10 cellular contexts compared by ENCODE assay signal in the genomic region with DNA sequence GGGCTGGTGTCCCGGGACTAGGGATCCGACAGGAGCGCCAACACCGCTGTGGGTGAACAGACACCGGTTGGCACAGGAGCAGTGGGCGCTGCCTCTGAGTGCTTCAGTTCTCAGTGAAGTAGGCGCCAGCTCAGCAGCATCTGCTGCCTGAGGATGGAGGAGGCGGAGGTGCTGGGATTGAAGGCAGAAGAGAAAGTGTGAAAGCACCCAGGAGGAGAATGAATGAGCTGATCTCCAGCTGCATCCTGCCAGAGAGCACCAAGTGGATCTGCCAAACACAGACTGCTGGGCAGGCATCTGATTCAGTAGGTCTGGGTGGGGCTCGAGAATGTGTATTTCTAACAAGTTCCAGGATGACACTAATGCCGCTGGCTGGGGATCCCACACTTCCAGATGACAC.
DNase-seq lines count a peak whose midpoint lies in the region; ATAC-seq and TF ChIP-seq lines count a peak whose summit lies in the region.
"Had no signal": no experiment of that assay in that cellular context is flagged by ENCODE, and none has a peak within 500 bp of the region (broad histone marks: within the 10 kb centered on the region; RNA-seq: fewer than 3 reads in every experiment).

No MANE protein-coding gene starts in this region.

- no peaks in the 10 kb centered on the region for H3K9me3 Mint-ChIP-seq in activated CD4-positive, alpha-beta T cell treated with anti-CD3 and anti-CD28 coated beads, Interleukin-2, amount 10 ng/mL, durations not matched to agents 24 days and 14 days
- H3K9me3 Mint-ChIP-seq: natural killer cell had no signal

- intact Hi-C loops in activated CD4-positive, alpha-beta T cell treated with anti-CD3 and anti-CD28 coated beads, Interleukin-2, amount 10 ng/mL, durations not matched to agents 24 days and 14 days (cut with micrococcal nuclease) = no loop called here
- intact Hi-C loops in psoas muscle (cut with DNase I) = loop anchor here (10.0 kb wide), 2 partner anchors 155 to 635 kb away; no protein-coding TSS in a partner anchor
- intact Hi-C loops in stomach (cut with DNase I; ENCODE audit: low total_unique reads) = no loop called here

- no peaks in the 10 kb centered on the region for H3K27me3 Mint-ChIP-seq in activated CD4-positive, alpha-beta T cell treated with anti-CD3 and anti-CD28 coated beads, Interleukin-2, amount 10 ng/mL, durations not matched to agents 24 days and 14 days

- H3K27ac ChIP-seq in psoas muscle (peak overlapping the region; percentile 36), stomach (no peak overlapping the region)
- H3K27ac ChIP-seq: C4-2B had no signal

- H3K4me1 Mint-ChIP-seq in activated CD4-positive, alpha-beta T cell treated with anti-CD3 and anti-CD28 coated beads, Interleukin-2, amount 10 ng/mL, durations not matched to agents 24 days and 14 days = peaks cover 17% of the 10 kb centered on the region

- no peaks in the 10 kb centered on the region for H3K36me3 ChIP-seq in psoas muscle (ENCODE audit: insufficient read depth in 1 of 2, low read depth in 1 of 2)
- H3K36me3 ChIP-seq in stomach = no peaks in the 10 kb centered on the region

- TF ChIP-seq CTCF in psoas muscle (IDR thresholded peaks at IDR 0.05) (no peak), stomach (IDR thresholded peaks at IDR 0.05) (no peak)

- 9 to 42% (median 25%) methylated on average over 10 of the region's 10 CpGs for WGBS in psoas muscle, 3 donors
- 60 to 72% (median 66%) methylated on average over 10 of the region's 10 CpGs for WGBS in stomach, 5 donors

- H3K4me3 Mint-ChIP-seq in activated CD4-positive, alpha-beta T cell treated with anti-CD3 and anti-CD28 coated beads, Interleukin-2, amount 10 ng/mL, durations not matched to agents 24 days and 14 days = no peak overlapping the region
- H3K4me3 Mint-ChIP-seq: natural killer cell had no signal

- H3K36me3 Mint-ChIP-seq in activated CD4-positive, alpha-beta T cell treated with anti-CD3 and anti-CD28 coated beads, Interleukin-2, amount 10 ng/mL, durations not matched to agents 24 days and 14 days (ENCODE audit: low read depth) = no peaks in the 10 kb centered on the region
- H3K36me3 Mint-ChIP-seq: natural killer cell had no signal

- no peak overlapping the region for H3K27ac Mint-ChIP-seq in activated CD4-positive, alpha-beta T cell treated with anti-CD3 and anti-CD28 coated beads, Interleukin-2, amount 10 ng/mL, durations not matched to agents 24 days and 14 days
- H3K27ac Mint-ChIP-seq: natural killer cell had no signal

- TF ChIP-seq EP300 in stomach (IDR thresholded peaks at IDR 0.05) = no peak

- ATAC-seq in psoas muscle (peak; percentile 42 to 71 (median 48)), GM18873 (IDR thresholded peaks at IDR 0.05; ENCODE audit: low FRiP score, unreplicated experiment) (no peak), HG03378 (IDR thresholded peaks at IDR 0.05; ENCODE audit: unreplicated experiment) (no peak)
- ATAC-seq: natural killer cell had no signal

- no peaks in the 10 kb centered on the region for H3K27me3 ChIP-seq in psoas muscle (ENCODE audit: insufficient read depth in 3 of 3, low read length in 2 of 3)
- no peaks in the 10 kb centered on the region for H3K27me3 ChIP-seq in stomach

- no peak overlapping the region for H3K4me3 ChIP-seq in psoas muscle
- H3K4me3 ChIP-seq in stomach = no peak overlapping the region

- peak; percentile 55 for DNase-seq in activated CD4-positive, alpha-beta T cell treated with anti-CD3 and anti-CD28 coated beads, Interleukin-2, amount 10 ng/mL, durations not matched to agents 24 days and 14 days
- no peak for DNase-seq in activated CD4-positive, alpha-beta T cell treated with anti-CD3 and anti-CD28 coated beads, Interleukin-2, amount 50 U/mL, for 48 hours
- DNase-seq in NCI-H128 (lab: John Stamatoyannopoulos, UW; ENCODE audit: unreplicated experiment) = peak; percentile 40
- DNase-seq in astrocyte of the hippocampus (ENCODE audit: low read depth, low spot score) = peak; percentile 33
- DNase-seq in psoas muscle = peak in 1 of 2 donors; percentile 23
- no peak for DNase-seq in stomach
- DNase-seq: natural killer cell had no signal

- no peaks in the 10 kb centered on the region for H3K9me3 ChIP-seq in psoas muscle
- H3K9me3 ChIP-seq in stomach = no peaks in the 10 kb centered on the region

- TF ChIP-seq POLR2A in stomach (IDR thresholded peaks at IDR 0.05) = no peak

- H3K4me1 ChIP-seq in psoas muscle (peaks cover 29% of the 10 kb centered on the region), stomach (peaks cover 0 to 5% (median 0%) of the 10 kb centered on the region in 4 donors)

Comparison
In these comparisons a context has a peak if more than half of its experiments do, and no peak if none do; other contexts are left out.
1. DNase-seq: peak in activated CD4-positive, alpha-beta T cell treated with anti-CD3 and anti-CD28 coated beads, Interleukin-2, amount 10 ng/mL, durations not matched to agents 24 days and 14 days (single experiment), NCI-H128 (single experiment) and astrocyte of the hippocampus (single experiment); none in activated CD4-positive, alpha-beta T cell treated with anti-CD3 and anti-CD28 coated beads, Interleukin-2, amount 50 U/mL, for 48 hours (0 of 2) and stomach (single experiment).
2. ATAC-seq: peak in psoas muscle (4 of 4); none in GM18873 (single experiment) and HG03378 (single experiment).
3. intact Hi-C loops: an anchor here in psoas muscle (10.0 kb wide); none called in activated CD4-positive, alpha-beta T cell treated with anti-CD3 and anti-CD28 coated beads, Interleukin-2, amount 10 ng/mL, durations not matched to agents 24 days and 14 days and stomach.